Comparison of ENCODE assay signal across 8 cellular contexts in the genomic region with DNA sequence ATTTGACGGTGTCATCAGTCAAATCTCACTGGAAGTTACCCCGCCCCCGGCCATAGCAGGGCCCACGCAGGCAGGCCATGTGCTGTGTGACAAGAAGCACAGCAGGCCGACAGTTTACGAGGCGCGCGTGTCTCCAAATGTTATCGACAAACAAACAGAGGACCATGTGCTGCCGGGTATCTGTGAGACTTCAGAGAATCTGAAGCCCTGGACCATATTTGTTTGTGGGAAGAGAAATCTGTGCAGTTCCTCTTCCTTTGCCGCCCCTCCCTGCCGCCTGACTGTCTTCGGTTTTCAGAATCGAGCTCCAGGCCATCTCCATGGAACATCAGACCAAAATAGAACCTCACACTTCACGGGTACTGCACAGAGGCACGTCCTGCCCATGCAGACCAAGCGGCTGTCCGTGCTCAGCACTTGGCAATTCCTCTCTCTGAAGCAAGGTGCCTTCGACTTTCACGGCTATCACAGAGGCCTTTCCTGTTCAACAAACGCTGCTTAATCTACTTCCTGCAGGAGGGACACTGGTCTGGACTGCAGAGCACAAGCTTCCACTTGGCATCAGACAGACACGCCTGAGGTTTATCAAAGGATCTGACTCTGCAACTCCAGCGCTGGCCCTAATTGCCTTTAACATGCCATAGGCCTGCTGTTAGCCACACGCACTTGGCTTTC.
DNase-seq lines count a peak whose midpoint lies in the region; ATAC-seq, FAIRE-seq and TF ChIP-seq lines count a peak whose summit lies in the region.

No MANE protein-coding gene starts in this region.

- FAIRE-seq in HTR-8/SVneo (lab: Jason Lieb, UNC) = no peak

- no peak overlapping the region for H3K4me2 ChIP-seq in H9 (ENCODE audit: insufficient read depth, insufficient read length, low read length)

- H3K9me3 ChIP-seq in H9 (ENCODE audit: control insufficient read depth, low read depth, low read length) = no peaks in the 10 kb centered on the region
- no peaks in the 10 kb centered on the region for H3K9me3 ChIP-seq in right cardiac atrium (ENCODE audit: control insufficient read depth, low read length)

- DNase-seq in H9 (no peak), right cardiac atrium (peak; percentile 51 to 85 (median 80)), HTR-8/SVneo (ENCODE audit: insufficient read length, low spot score) (no peak)
- peak; percentile 49 for DNase-seq in activated T-cell treated with anti-CD3 and anti-CD28 coated beads, Interleukin-2, amount 50 U/mL, for 1 hour
- peak; percentile 40 to 52 for DNase-seq in stimulated activated CD4-positive, alpha-beta T cell treated with anti-CD3 and anti-CD28 coated beads, Interleukin-15, amount 100 ng/mL, for 48 hours (ENCODE audit: low read depth in 2 of 2)

- no peak overlapping the region for H3K18ac ChIP-seq in H9 (ENCODE audit: insufficient read length, low read depth, low read length)

- H3K23me2 ChIP-seq in H9 (ENCODE audit: insufficient read length, low read depth, low read length, poor library complexity, severe bottlenecking) = no peaks in the 10 kb centered on the region

- no peak overlapping the region for H3K4me3 ChIP-seq in right cardiac atrium (ENCODE audit: low read length)

- H3K9me3 Mint-ChIP-seq in H9 = no peaks in the 10 kb centered on the region

- no peak overlapping the region for H3K4ac ChIP-seq in H9 (ENCODE audit: low read depth, low read length)

- H2BK20ac ChIP-seq in H9 (ENCODE audit: low read depth, low read length, poor library complexity, severe bottlenecking) = no peak overlapping the region

- no peak overlapping the region for H4K91ac ChIP-seq in H9 (ENCODE audit: insufficient read length, low read depth, low read length)

- H2BK15ac ChIP-seq in H9 (ENCODE audit: low read depth, low read length) = no peak overlapping the region

- H3K27me3 Mint-ChIP-seq in H9 (ENCODE audit: low read depth) = no peaks in the 10 kb centered on the region

- H3K4me1 Mint-ChIP-seq in H9 = peaks cover 17 to 24% of the 10 kb centered on the region in 2 experiments

- H3K23ac ChIP-seq in H9 (ENCODE audit: insufficient read length, low read depth, low read length) = no peak overlapping the region

- H4K20me1 ChIP-seq in H9 (ENCODE audit: control insufficient read depth, insufficient read depth, insufficient read length) = no peaks in the 10 kb centered on the region

- peak overlapping the region in 2 of 3 experiments; percentile 87 to 89; a peak in 3 of 7 replicates for H3K27ac Mint-ChIP-seq in H9

- no peak overlapping the region for H3K9ac ChIP-seq in H9 (ENCODE audit: extremely low read depth, insufficient read length, low read length)

- H3K27ac ChIP-seq in H9 (ENCODE audit: insufficient read length, low read depth, low read length) (no peak overlapping the region), right cardiac atrium (ENCODE audit: low read length) (peak overlapping the region; percentile 63)

- peak; percentile 93 to 98 for ATAC-seq in right cardiac atrium
- ATAC-seq in GM18907 (IDR thresholded peaks at IDR 0.05; ENCODE audit: unreplicated experiment) = no peak
- ATAC-seq in HG02970 (IDR thresholded peaks at IDR 0.05; ENCODE audit: low FRiP score, unreplicated experiment) = no peak
- ATAC-seq in HG02759 (IDR thresholded peaks at IDR 0.05; ENCODE audit: unreplicated experiment) = no peak

- no peak overlapping the region for H2BK120ac ChIP-seq in H9 (ENCODE audit: low read depth, low read length, poor library complexity, severe bottlenecking)

- H3K4me3 Mint-ChIP-seq in H9 = no peak overlapping the region

- H2AFZ ChIP-seq in H9 (ENCODE audit: low read length) = no peak overlapping the region

- no peak overlapping the region for H2BK5ac ChIP-seq in H9 (ENCODE audit: insufficient read length, low read length)

- no peaks in the 10 kb centered on the region for H3K79me1 ChIP-seq in H9 (ENCODE audit: insufficient read depth, low read depth, low read length, poor library complexity, severe bottlenecking)

- no peak overlapping the region for H3K14ac ChIP-seq in H9 (ENCODE audit: insufficient read depth, low read length)

- no peaks in the 10 kb centered on the region; a peak in 1 of 7 replicates for H3K36me3 Mint-ChIP-seq in H9 (ENCODE audit: insufficient read depth in 1 of 3, low read depth in 3 of 3)

- TF ChIP-seq CTCF in H9 (conservative IDR thresholded peaks at IDR 0.05) = no peak

- H4K5ac ChIP-seq in H9 (ENCODE audit: insufficient read length, low read depth, low read length) = no peak overlapping the region

- no peak overlapping the region for H4K8ac ChIP-seq in H9 (replicated peaks; ENCODE audit: insufficient read length, low read depth, low read length)

- no peak overlapping the region for H2BK12ac ChIP-seq in H9 (ENCODE audit: insufficient read length, low read depth, low read length)

- no peak overlapping the region for H3K56ac ChIP-seq in H9 (ENCODE audit: insufficient read length, low read depth, low read length)

- no peaks in the 10 kb centered on the region for H3K27me3 ChIP-seq in H9 (ENCODE audit: insufficient read depth, low read length)
- no peaks in the 10 kb centered on the region for H3K27me3 ChIP-seq in right cardiac atrium (ENCODE audit: control insufficient read depth, insufficient read depth)

- intact Hi-C loops in right cardiac atrium (cut with DNase I) = no loop called here

- no peaks in the 10 kb centered on the region for H3K4me1 ChIP-seq in H9 (ENCODE audit: insufficient read depth, low read length)
- peaks cover 6% of the 10 kb centered on the region for H3K4me1 ChIP-seq in right cardiac atrium (ENCODE audit: control insufficient read depth, insufficient read depth, low read length)

- H2AK5ac ChIP-seq in H9 (ENCODE audit: insufficient read length, low read length) = no peak overlapping the region

- WGBS in H9 (ENCODE audit: extremely low coverage, insufficient read length, low lambda C conversion rate) = no CpG with 5 or more reads among the region's 25 CpGs
- WGBS in right cardiac atrium = 14% methylated on average over 25 of the region's 25 CpGs

- H3T11ph ChIP-seq in H9 (ENCODE audit: low read length) = no peak overlapping the region

- H3K79me2 ChIP-seq in H9 (ENCODE audit: insufficient read depth, low read length) = no peaks in the 10 kb centered on the region

Comparison
In these comparisons a context has a peak if more than half of its experiments do, and no peak if none do; other contexts are left out.
1. DNase-seq: peak in activated T-cell treated with anti-CD3 and anti-CD28 coated beads, Interleukin-2, amount 50 U/mL, for 1 hour (single experiment), right cardiac atrium (3 of 3) and stimulated activated CD4-positive, alpha-beta T cell treated with anti-CD3 and anti-CD28 coated beads, Interleukin-15, amount 100 ng/mL, for 48 hours (2 of 2); none in H9 (single experiment) and HTR-8/SVneo (single experiment).
2. ATAC-seq: peak in right cardiac atrium (2 of 2); none in GM18907 (single experiment), HG02970 (single experiment) and HG02759 (single experiment).